Comparison of ENCODE assay signal across 1 cellular context in genomic region chr7:74653686-74654181, GRCh38.
TF ChIP-seq lines count a peak whose summit lies in the region.

No MANE protein-coding gene starts in this region.

TF ChIP-seq in HepG2, 621 proteins besides CTCF, POLR2A, EP300 and RAD21 (continued from another document and continues in another):
- TF ChIP-seq KIAA2018 (CRISPR knock-in tag; IDR thresholded peaks at IDR 0.05; ENCODE audit: borderline replicate concordance) (no peak), PRDM10 (CRISPR knock-in tag; IDR thresholded peaks at IDR 0.05; ENCODE audit: low read depth) (peak; percentile 50; the same call in 1 of the 2 replicates), ZNF724P (CRISPR knock-in tag; IDR thresholded peaks at IDR 0.05; ENCODE audit: borderline replicate concordance) (0 out of 2 replicates have a peak, but pooled peaks have one; percentile 59), MAFF (IDR thresholded peaks at IDR 0.05; ENCODE audit: low read depth, low read length) (peak; percentile 39; the same call in 1 of the 2 replicates), CENPT (CRISPR knock-in tag; IDR thresholded peaks at IDR 0.05; ENCODE audit: low read depth) (no peak), ZBTB46 (CRISPR knock-in tag; IDR thresholded peaks at IDR 0.05; ENCODE audit: borderline replicate concordance) (no peak), NKX3-1 (CRISPR knock-in tag; IDR thresholded peaks at IDR 0.05) (no peak), ZNF484 (CRISPR knock-in tag; IDR thresholded peaks at IDR 0.05; ENCODE audit: borderline replicate concordance, low read depth) (no peak), ZMYM2 (CRISPR knock-in tag; IDR thresholded peaks at IDR 0.05) (peak; percentile 91), ZNF232 (CRISPR knock-in tag; IDR thresholded peaks at IDR 0.05; ENCODE audit: borderline replicate concordance) (peak; percentile 72; the same call in 1 of the 2 replicates), ZNF619 (CRISPR knock-in tag; IDR thresholded peaks at IDR 0.05) (no peak), MIER3 (CRISPR knock-in tag; IDR thresholded peaks at IDR 0.05; ENCODE audit: borderline replicate concordance) (peak; percentile 17; the same call in 1 of the 2 replicates), AHR (CRISPR knock-in tag; IDR thresholded peaks at IDR 0.05) (no peak), TCF7 (IDR thresholded peaks at IDR 0.05; ENCODE audit: low read depth) (0 out of 2 replicates have a peak, but pooled peaks have one; percentile 36), ZNF3 (CRISPR knock-in tag; IDR thresholded peaks at IDR 0.05) (no peak), HDAC6 (IDR thresholded peaks at IDR 0.05; ENCODE audit: low read depth, low read length) (no peak), ZNF720 (CRISPR knock-in tag; IDR thresholded peaks at IDR 0.05) (0 out of 2 replicates have a peak, but pooled peaks have one; percentile 59), GMEB2 (CRISPR knock-in tag; IDR thresholded peaks at IDR 0.05; ENCODE audit: low read depth) (no peak), REL (CRISPR knock-in tag; conservative IDR thresholded peaks at IDR 0.05) (no peak), ZNF709 (CRISPR knock-in tag; IDR thresholded peaks at IDR 0.05) (no peak), MYC (CRISPR knock-in tag; IDR thresholded peaks at IDR 0.05; ENCODE audit: borderline replicate concordance) (peak; percentile 47; the same call in 1 of the 2 replicates), SMARCE1 (IDR thresholded peaks at IDR 0.05; ENCODE audit: borderline replicate concordance) (no peak), U2AF2 (IDR thresholded peaks at IDR 0.05; ENCODE audit: low read depth, low read length) (no peak), SETDB1 (CRISPR knock-in tag; IDR thresholded peaks at IDR 0.05; ENCODE audit: borderline replicate concordance) (no peak), IKZF5 (CRISPR knock-in tag; IDR thresholded peaks at IDR 0.05) (0 out of 2 replicates have a peak, but pooled peaks have one; percentile 66), ARID5B (CRISPR knock-in tag; IDR thresholded peaks at IDR 0.05) (peak; percentile 95), ZFAT (CRISPR knock-in tag; conservative IDR thresholded peaks at IDR 0.05) (no peak), KDM3A (CRISPR knock-in tag; IDR thresholded peaks at IDR 0.05; ENCODE audit: low read depth) (peak; percentile 60; the same call in 1 of the 2 replicates), PPARG (CRISPR knock-in tag; conservative IDR thresholded peaks at IDR 0.05) (peak; percentile 53; the same call in 1 of the 2 replicates), FOXA3 (CRISPR knock-in tag; IDR thresholded peaks at IDR 0.05) (peak; percentile 73), TRIM22 (IDR thresholded peaks at IDR 0.05) (no peak), ZBTB1 (CRISPR knock-in tag; IDR thresholded peaks at IDR 0.05; ENCODE audit: borderline replicate concordance) (no peak), ZNF607 (CRISPR knock-in tag; IDR thresholded peaks at IDR 0.05; ENCODE audit: borderline replicate concordance) (peak; percentile 74; the same call in 1 of the 2 replicates), SPEN (CRISPR knock-in tag; IDR thresholded peaks at IDR 0.05; ENCODE audit: low read depth) (no peak; the same call in 1 of the 2 replicates), CC2D1A (CRISPR knock-in tag; IDR thresholded peaks at IDR 0.05) (no peak), ZSCAN29 (CRISPR knock-in tag; conservative IDR thresholded peaks at IDR 0.05) (no peak)
